In the genomic region with DNA sequence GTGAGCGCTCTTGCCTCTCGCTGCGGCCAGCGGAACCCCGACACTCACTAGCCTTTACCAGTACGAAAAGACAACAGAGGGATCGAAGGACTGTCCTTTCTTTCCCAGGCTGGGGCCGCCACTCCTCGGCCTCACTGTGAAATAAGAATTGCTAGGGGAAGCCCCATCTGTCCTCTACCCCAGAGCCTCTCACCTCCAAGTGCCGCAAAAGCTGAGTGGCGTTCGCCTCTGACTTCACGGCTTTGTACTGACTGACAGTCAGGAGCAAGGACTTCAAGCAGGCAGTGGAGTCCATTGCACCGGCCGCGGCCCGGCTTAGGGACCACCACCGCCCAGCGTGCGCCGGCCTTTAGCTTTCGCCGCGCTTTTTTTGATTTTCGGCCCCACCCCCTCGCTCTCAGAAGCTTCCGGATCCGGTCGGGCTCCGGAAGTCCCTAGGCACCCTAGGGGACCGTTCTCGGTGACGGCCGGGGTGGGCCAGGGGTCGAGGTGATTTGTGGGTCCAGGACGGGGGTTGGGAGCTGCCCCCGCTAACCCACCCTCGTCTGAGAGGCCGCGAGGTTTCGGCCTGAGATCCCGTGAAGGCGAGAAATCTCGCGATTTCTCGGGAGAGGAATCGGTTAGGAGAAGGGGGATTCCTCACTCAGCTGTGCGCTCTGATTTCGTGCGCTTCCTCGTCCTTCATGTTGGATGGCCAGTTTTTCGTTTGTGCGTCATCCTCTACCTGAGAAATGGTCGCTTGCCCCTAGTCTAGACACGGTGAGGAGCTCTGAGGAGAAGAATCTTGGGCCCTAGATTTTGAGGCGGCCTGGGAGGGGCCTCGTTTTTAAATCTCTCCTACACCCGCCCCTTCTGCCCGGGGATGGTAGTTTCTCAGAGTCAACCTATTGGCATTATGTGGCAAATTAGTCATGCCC, we compare ENCODE assay signal across 8 cellular contexts. TPM values are rescaled to one million over a fixed set of nuclear protein-coding genes. Genes with fewer than 3 reads are reported as not detected.
A peak's percentile ranks its signal among the peaks of the same experiment; 100 is the strongest.
DNase-seq lines count a peak whose midpoint lies in the region; ATAC-seq, FAIRE-seq and TF ChIP-seq lines count a peak whose summit lies in the region.

A gene (minus strand): TSS at position 358 of the 917 bp plus-strand sequence. CDS start 63 bp downstream, at position 295.
A gene with protein sequence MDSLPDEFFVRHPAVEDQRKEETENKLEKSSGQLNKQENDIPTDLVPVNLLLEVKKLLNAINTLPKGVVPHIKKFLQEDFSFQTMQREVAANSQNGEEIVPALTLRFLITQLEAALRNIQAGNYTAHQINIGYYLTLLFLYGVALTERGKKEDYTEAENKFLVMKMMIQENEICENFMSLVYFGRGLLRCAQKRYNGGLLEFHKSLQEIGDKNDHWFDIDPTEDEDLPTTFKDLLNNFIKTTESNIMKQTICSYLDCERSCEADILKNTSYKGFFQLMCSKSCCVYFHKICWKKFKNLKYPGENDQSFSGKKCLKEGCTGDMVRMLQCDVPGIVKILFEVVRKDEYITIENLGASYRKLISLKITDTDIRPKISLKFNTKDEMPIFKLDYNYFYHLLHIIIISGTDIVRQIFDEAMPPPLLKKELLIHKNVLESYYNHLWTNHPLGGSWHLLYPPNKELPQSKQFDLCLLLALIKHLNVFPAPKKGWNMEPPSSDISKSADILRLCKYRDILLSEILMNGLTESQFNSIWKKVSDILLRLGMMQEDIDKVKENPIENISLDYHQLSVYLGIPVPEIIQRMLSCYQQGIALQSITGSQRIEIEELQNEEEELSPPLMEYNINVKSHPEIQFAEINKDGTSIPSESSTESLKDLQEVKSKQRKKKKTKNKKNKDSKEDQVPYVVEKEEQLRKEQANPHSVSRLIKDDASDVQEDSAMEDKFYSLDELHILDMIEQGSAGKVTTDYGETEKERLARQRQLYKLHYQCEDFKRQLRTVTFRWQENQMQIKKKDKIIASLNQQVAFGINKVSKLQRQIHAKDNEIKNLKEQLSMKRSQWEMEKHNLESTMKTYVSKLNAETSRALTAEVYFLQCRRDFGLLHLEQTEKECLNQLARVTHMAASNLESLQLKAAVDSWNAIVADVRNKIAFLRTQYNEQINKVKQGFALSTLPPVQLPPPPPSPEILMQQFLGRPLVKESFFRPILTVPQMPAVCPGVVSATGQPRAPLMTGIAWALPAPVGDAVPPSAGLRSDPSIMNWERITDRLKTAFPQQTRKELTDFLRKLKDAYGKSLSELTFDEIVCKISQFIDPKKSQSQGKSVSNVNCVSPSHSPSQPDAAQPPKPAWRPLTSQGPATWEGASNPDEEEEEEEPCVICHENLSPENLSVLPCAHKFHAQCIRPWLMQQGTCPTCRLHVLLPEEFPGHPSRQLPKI (plus strand): TSS at position 642 of the 917 bp plus-strand sequence. CDS start 15,685 bp downstream, outside the sequence.

- peak within 1 kb of the TSS; percentile 95 for H3K9ac ChIP-seq in adipocyte (ENCODE audit: low read length)

- peak; percentile 97 for TF ChIP-seq POLR2A in GM12892 (IDR thresholded peaks at IDR 0.05; ENCODE audit: low read depth, low read length)

- H3K36me3 ChIP-seq in adipocyte (ENCODE audit: control insufficient read depth, insufficient read depth, low read length, severe bottlenecking) (no peaks in the 10 kb centered on the region), cardiac muscle cell (no peaks in the 10 kb centered on the region), pancreas (no peaks in the 10 kb centered on the region), tibial artery (no peaks in the 10 kb centered on the region)

- H3K4me3 ChIP-seq in adipocyte (ENCODE audit: low read length) (peak within 1 kb of the TSS; percentile 96), cardiac muscle cell (peak within 1 kb of the TSS; percentile 55), pancreas (peak within 1 kb of the TSS; percentile 76 to 83 (median 80)), tibial artery (peak within 1 kb of the TSS; percentile 68 to 72)

- H3K27ac ChIP-seq in cardiac muscle cell (peak within 1 kb of the TSS; percentile 95), pancreas (peak within 1 kb of the TSS; percentile 74 to 95 (median 88)), tibial artery (peak within 1 kb of the TSS; percentile 90 to 92)

- peak; percentile 95 for ATAC-seq in HG02840 (IDR thresholded peaks at IDR 0.05; ENCODE audit: low FRiP score, unreplicated experiment)
- ATAC-seq in pancreas, result peak; percentile 91 to 95 (median 95)

- TF ChIP-seq CTCF in cardiac muscle cell (IDR thresholded peaks at IDR 0.05; ENCODE audit: low read depth, low read length) (no peak), pancreas (IDR thresholded peaks at IDR 0.05) (no peak), tibial artery (IDR thresholded peaks at IDR 0.05) (no peak)

- intact Hi-C loops in pancreas (cut with DNase I), result no loop called here
- intact Hi-C loops in tibial artery (cut with DNase I; ENCODE audit: low total_unique reads), result no loop called here

- H3K4me1 ChIP-seq in adipocyte (ENCODE audit: control insufficient read depth, insufficient read depth, low read length) (peaks cover 9% of the 10 kb centered on the region), cardiac muscle cell (ENCODE audit: low read depth) (peaks cover 10% of the 10 kb centered on the region), pancreas (peaks cover 0 to 12% (median 0%) of the 10 kb centered on the region in 3 donors), tibial artery (peaks cover 0 to 14% (median 4%) of the 10 kb centered on the region in 4 donors)

- H3K27me3 ChIP-seq in adipocyte (replicated peaks; ENCODE audit: control insufficient read depth, insufficient read depth, low read length) (no peaks in the 10 kb centered on the region), cardiac muscle cell (no peaks in the 10 kb centered on the region), pancreas (no peaks in the 10 kb centered on the region), tibial artery (no peaks in the 10 kb centered on the region)

- H3K9me3 ChIP-seq in adipocyte (ENCODE audit: control insufficient read depth, low read length) (no peaks in the 10 kb centered on the region), cardiac muscle cell (ENCODE audit: low read depth) (no peaks in the 10 kb centered on the region), pancreas (no peaks in the 10 kb centered on the region), tibial artery (no peaks in the 10 kb centered on the region)

- FAIRE-seq in GM12892 (lab: Jason Lieb, UNC), result peak; percentile 96
- FAIRE-seq in pancreas (lab: Jason Lieb, UNC), result no peak

- DNase-seq in GM12892 (ENCODE audit: insufficient read length) (peak; percentile 67), NCI-H1436 (lab: John Stamatoyannopoulos, UW) (peak; percentile 96), SW480 (ENCODE audit: low spot score) (peak; percentile 89), adipocyte (ENCODE audit: low read depth) (peak; percentile 96), cardiac muscle cell (ENCODE audit: low read depth in 1 of 2, low spot score in 1 of 2) (peak; percentile 95 to 98), pancreas (peak; percentile 74 to 88 (median 79)), tibial artery (peak; percentile 78 to 88)

- WGBS in pancreas, 2 donors, result 1% methylated on average over 59 of the region's 59 CpGs

RNA-seq across cellular contexts. Expression of the first gene that starts in this region (rescaled TPM):
- polyA plus RNA-seq in GM12892 (2012; ENCODE audit: missing spikeins), result 13.5 TPM
- total RNA-seq in cardiac muscle cell (4.1 and 12.2 TPM in 2 replicates), pancreas (1 to 10 TPM in 3 of 6 donors, under 1 TPM in 3; 0.23 to 1.5 (median 1.0) TPM)
- polyA plus RNA-seq in cardiac muscle cell (8.1 and 16.1 TPM in 2 replicates), pancreas (1 to 10 TPM in 1 of 2 donors, under 1 TPM in 1; 0.19 to 1.0 TPM)

RNA-seq across cellular contexts. Expression of the second gene that starts in this region (rescaled TPM):
- 11.7 TPM for polyA plus RNA-seq in GM12892 (2012; ENCODE audit: missing spikeins)
- total RNA-seq in cardiac muscle cell (18.3 and 31.2 TPM in 2 replicates), pancreas (1 to 10 TPM; 2.8 to 9.9 (median 6.0) TPM)
- polyA plus RNA-seq in cardiac muscle cell (27.6 and 50.2 TPM in 2 replicates), pancreas (10 to 100 TPM in 1 of 2 donors, 1 to 10 TPM in 1; 3.5 to 12.3 TPM)

Comparison
In these comparisons a context has a peak if more than half of its experiments do, and no peak if none do; other contexts are left out.
1. Peak in every context shown above with its lines: DNase-seq, ATAC-seq, H3K4me3 ChIP-seq and H3K27ac ChIP-seq.